8 cellular contexts compared by ENCODE assay signal in genomic region chr17:56914641-56915263, GRCh38. TPM values are rescaled to one million over a fixed set of nuclear protein-coding genes. Genes with fewer than 3 reads are reported as not detected.
DNase-seq lines count a peak whose midpoint lies in the region; ATAC-seq and TF ChIP-seq lines count a peak whose summit lies in the region.

No MANE protein-coding gene starts in this region.

- peaks cover 18% of the 10 kb centered on the region; the same call in 1 of the 2 replicates for H4K20me1 ChIP-seq in OCI-LY3 (ENCODE audit: insufficient read depth, low read length)

- peak overlapping the region; percentile 92 for H3K4me2 ChIP-seq in OCI-LY3 (ENCODE audit: low read length)

- peaks cover 39% of the 10 kb centered on the region for H3K4me1 ChIP-seq in OCI-LY3 (ENCODE audit: low read length)
- H3K4me1 ChIP-seq in naive thymus-derived CD4-positive, alpha-beta T cell (ENCODE audit: control insufficient read depth in 2 of 2, insufficient read depth in 2 of 2, low read length in 2 of 2): peaks cover 29 to 35% of the 10 kb centered on the region in 2 donors

- H2AFZ ChIP-seq in OCI-LY3 (ENCODE audit: low read depth, low read length): no peak overlapping the region

- H3K9me3 ChIP-seq in OCI-LY3 (ENCODE audit: insufficient read depth, low read length): peaks cover 7% of the 10 kb centered on the region; the same call in 1 of the 2 replicates
- H3K9me3 ChIP-seq in naive thymus-derived CD4-positive, alpha-beta T cell (ENCODE audit: control insufficient read depth in 2 of 3, low read length in 3 of 3): no peaks in the 10 kb centered on the region

- H3K27ac Mint-ChIP-seq in naive thymus-derived CD4-positive, alpha-beta T cell: peak overlapping the region; percentile 88 to 94 (median 92)

- TF ChIP-seq CTCF in OCI-LY3 (IDR thresholded peaks at IDR 0.05; ENCODE audit: low read depth, low read length) (no peak), dorsolateral prefrontal cortex (IDR thresholded peaks at IDR 0.05 in 54 of 56, conservative IDR thresholded peaks at IDR 0.05 in 2 of 56; ENCODE audit: low read depth in 1 of 56, partially characterized antibody in 56 of 56) (no peak)

- H3K27me3 Mint-ChIP-seq in naive thymus-derived CD4-positive, alpha-beta T cell: no peaks in the 10 kb centered on the region

- peaks cover 18 to 54% (median 40%) of the 10 kb centered on the region in 7 donors for H3K4me1 Mint-ChIP-seq in naive thymus-derived CD4-positive, alpha-beta T cell

- H3K79me2 ChIP-seq in OCI-LY3 (ENCODE audit: low read length): peaks cover 41% of the 10 kb centered on the region

- H3K9me3 Mint-ChIP-seq in naive thymus-derived CD4-positive, alpha-beta T cell: peaks cover 0 to 11% (median 5%) of the 10 kb centered on the region in 11 donors

- H3K9ac ChIP-seq in OCI-LY3 (ENCODE audit: low read length): peak overlapping the region; percentile 81

- peak overlapping the region; percentile 65 for H3K27ac ChIP-seq in OCI-LY3 (ENCODE audit: low read length)
- peak overlapping the region in 44 of 59 donors; percentile 34 to 89 (median 79) for H3K27ac ChIP-seq in dorsolateral prefrontal cortex
- H3K27ac ChIP-seq in naive thymus-derived CD4-positive, alpha-beta T cell (ENCODE audit: low read depth, low read length): peak overlapping the region; percentile 90

- CTCF ChIA-PET in naive thymus-derived CD4-positive, alpha-beta T cell (lab: Charles Lee): interaction anchor here (1.1 kb wide), 2 partner anchors 26 to 168 kb away, joined by 3 to 5 read pairs; no protein-coding TSS in a partner anchor

- POLR2A ChIA-PET in naive thymus-derived CD4-positive, alpha-beta T cell (lab: Charles Lee): interaction anchor here (1.8 kb wide), 1 partner anchor 13 kb away, joined by 6 read pairs; no protein-coding TSS in a partner anchor

- no peaks in the 10 kb centered on the region for H3K27me3 ChIP-seq in OCI-LY3 (ENCODE audit: low read depth, low read length)
- H3K27me3 ChIP-seq in dorsolateral prefrontal cortex: no peaks in the 10 kb centered on the region
- H3K27me3 ChIP-seq in naive thymus-derived CD4-positive, alpha-beta T cell (ENCODE audit: control insufficient read depth in 2 of 2, insufficient read depth in 2 of 2, low read length in 2 of 2): no peaks in the 10 kb centered on the region

- H3K36me3 ChIP-seq in OCI-LY3 (replicated peaks; ENCODE audit: low read depth, low read length): peaks cover 16% of the 10 kb centered on the region
- H3K36me3 ChIP-seq in naive thymus-derived CD4-positive, alpha-beta T cell (ENCODE audit: control insufficient read depth in 2 of 3, insufficient read depth in 3 of 3, low read length in 3 of 3): peaks cover 0 to 9% (median 0%) of the 10 kb centered on the region in 3 experiments

- intact Hi-C loops in dorsolateral prefrontal cortex (cut with DNase I): loop anchor here in 1 of 2 donors (5.0 kb wide), 1 partner anchor 82 kb away; the partner anchor contains the start of genes C17orf67 and DGKE
- intact Hi-C loops in naive thymus-derived CD4-positive, alpha-beta T cell (cut with micrococcal nuclease): loop anchor here (1.0 to 5.0 kb wide), 11 partner anchors 26 to 1492 kb away; partner anchors contain the start of genes COIL (in 2 of the 2), SCPEP1 (in 2 of the 2), AKAP1 (in 1 of the 2) and C17orf67 (in 1 of the 2)

- DNase-seq in DMS 273 (lab: John Stamatoyannopoulos, UW; ENCODE audit: unreplicated experiment) (peak; percentile 63), DMS 273 treated with DMSO at 0.1 percent for 48 hours (lab: John Stamatoyannopoulos, UW) (no peak), dorsolateral prefrontal cortex (no peak), GM19240 (ENCODE audit: insufficient read length, low spot score) (no peak), DMS114 treated with DMSO at 0.1 percent for 48 hours (lab: John Stamatoyannopoulos, UW; ENCODE audit: unreplicated experiment) (no peak), NCI-H1930 (lab: John Stamatoyannopoulos, UW) (no peak)
- no peak for DNase-seq in naive thymus-derived CD4-positive, alpha-beta T cell

- H3K4me3 ChIP-seq in OCI-LY3 (ENCODE audit: low read length) (peak overlapping the region; percentile 77), dorsolateral prefrontal cortex (peak overlapping the region; percentile 64 to 91 (median 81))
- H3K4me3 ChIP-seq in naive thymus-derived CD4-positive, alpha-beta T cell (ENCODE audit: low read length): peak overlapping the region; percentile 93

- H3K36me3 Mint-ChIP-seq in naive thymus-derived CD4-positive, alpha-beta T cell: peaks cover 0 to 34% (median 5%) of the 10 kb centered on the region in 5 donors

- peak overlapping the region; percentile 80 to 97 (median 91) for H3K4me3 Mint-ChIP-seq in naive thymus-derived CD4-positive, alpha-beta T cell

- ATAC-seq in naive thymus-derived CD4-positive, alpha-beta T cell: no peak

RNA-seq across cellular contexts. Expression of gene TRIM25, which starts 0.9 kb away (rescaled TPM):
- 10 to 100 TPM; 10.8 to 56.1 (median 28.9) TPM for total RNA-seq in dorsolateral prefrontal cortex
- total RNA-seq in naive thymus-derived CD4-positive, alpha-beta T cell: 100 to 1,000 TPM in 1 of 5 experiments, 10 to 100 TPM in 4; 45.9 to 133 (median 61.8) TPM
- 1 to 10 TPM; 4.8 to 8.1 TPM for polyA plus RNA-seq in naive thymus-derived CD4-positive, alpha-beta T cell

RNA-seq across cellular contexts. Expression of gene COIL, which starts 46.1 kb away (rescaled TPM):
- 10 to 100 TPM in 116 of 120 experiments, 1 to 10 TPM in 4; 7.0 to 17.4 (median 13.3) TPM for total RNA-seq in dorsolateral prefrontal cortex
- 10 to 100 TPM; 13.1 to 22.7 (median 19.0) TPM for total RNA-seq in naive thymus-derived CD4-positive, alpha-beta T cell
- 10 to 100 TPM; 13.0 to 18.6 TPM for polyA plus RNA-seq in naive thymus-derived CD4-positive, alpha-beta T cell
